Comparison of ENCODE assay signal across 17 cellular contexts in genomic region chr2:47558116-47559078, GRCh38. TPM values are rescaled to one million over a fixed set of nuclear protein-coding genes. Genes with fewer than 3 reads are reported as not detected.
DNase-seq lines count a peak whose midpoint lies in the region; ATAC-seq, FAIRE-seq and TF ChIP-seq lines count a peak whose summit lies in the region.
"Had no signal": no experiment of that assay in that cellular context is flagged by ENCODE, and none has a peak within 500 bp of the region (broad histone marks: within the 10 kb centered on the region; RNA-seq: fewer than 3 reads in every experiment).

No MANE protein-coding gene starts in this region.

- H3K9me3 ChIP-seq in neuronal stem cell (replicated peaks in 1 of 2; ENCODE audit: control insufficient read depth in 2 of 2, insufficient read depth in 1 of 2, low read depth in 1 of 2, low read length in 2 of 2), result peaks cover 4 to 12% of the 10 kb centered on the region in 2 donors
- H3K9me3 ChIP-seq: Peyer's patch had no signal

- peaks cover 3% of the 10 kb centered on the region for H3K79me1 ChIP-seq in neuronal stem cell (ENCODE audit: low read depth, low read length)

- DNase-seq in G401 (ENCODE audit: low spot score) (peak; percentile 84), NCI-H82 treated with DMSO at 0.1 percent for 48 hours (lab: John Stamatoyannopoulos, UW; ENCODE audit: unreplicated experiment) (peak; percentile 22), fibroblast of mammary gland (ENCODE audit: low read depth) (peak; percentile 35), neuronal stem cell (ENCODE audit: low spot score) (no peak), GM19238 (ENCODE audit: insufficient read length, low spot score) (no peak), GM12892 (ENCODE audit: insufficient read length) (no peak), HT-29 (ENCODE audit: low spot score) (no peak)
- DNase-seq: activated CD4-positive, alpha-beta T cell treated with anti-CD3 and anti-CD28 coated beads, Interleukin-2, amount 50 U/mL, for 1 hour; CD4-positive, CD25-positive, alpha-beta regulatory T cell; NCI-H1048; Peyer's patch had no signal

- H3K9ac ChIP-seq in neuronal stem cell (ENCODE audit: low read depth, low read length, poor library complexity), result no peak overlapping the region

- H3K4me2 ChIP-seq in neuronal stem cell (ENCODE audit: insufficient read depth, low read length, poor library complexity, severe bottlenecking), result no peak overlapping the region

- H2BK15ac ChIP-seq in neuronal stem cell (ENCODE audit: low read length), result no peak overlapping the region

- no peak overlapping the region for H2BK120ac ChIP-seq in neuronal stem cell (ENCODE audit: low read depth, low read length)

- ATAC-seq in HG03457 (IDR thresholded peaks at IDR 0.05; ENCODE audit: unreplicated experiment), result no peak

- H3K27me3 ChIP-seq in neuronal stem cell (ENCODE audit: control insufficient read depth in 3 of 3, insufficient read depth in 3 of 3, low read depth in 1 of 3, low read length in 3 of 3), result no peaks in the 10 kb centered on the region
- H3K27me3 ChIP-seq: Peyer's patch had no signal

- peaks cover 13 to 24% of the 10 kb centered on the region in 2 donors for H3K4me1 ChIP-seq in neuronal stem cell (ENCODE audit: control insufficient read depth in 2 of 2, insufficient read depth in 1 of 2, low read depth in 1 of 2, low read length in 2 of 2)
- H3K4me1 ChIP-seq: Peyer's patch had no signal

- no peak for TF ChIP-seq POLR2A in GM12892 (IDR thresholded peaks at IDR 0.05; ENCODE audit: low read depth, low read length)

- H3K18ac ChIP-seq in neuronal stem cell (ENCODE audit: low read length), result no peak overlapping the region

- H3K4me3 ChIP-seq in fibroblast of mammary gland (ENCODE audit: control insufficient read depth, low read depth, low read length), result no peak overlapping the region
- H3K4me3 ChIP-seq in neuronal stem cell (ENCODE audit: low read length in 2 of 2), result no peak overlapping the region
- H3K4me3 ChIP-seq: Peyer's patch had no signal

- no peak overlapping the region for H4K8ac ChIP-seq in neuronal stem cell (ENCODE audit: low read depth, low read length)

- H2BK5ac ChIP-seq in neuronal stem cell (ENCODE audit: low read length), result no peak overlapping the region

- no peak overlapping the region for H2BK12ac ChIP-seq in neuronal stem cell (ENCODE audit: low read length)

- no peak overlapping the region for H4K91ac ChIP-seq in neuronal stem cell (ENCODE audit: low read depth, low read length, poor library complexity)

- H3K36me3 ChIP-seq in neuronal stem cell (replicated peaks in 1 of 2; ENCODE audit: control insufficient read depth in 2 of 2, insufficient read depth in 2 of 2, low read length in 2 of 2), result peaks cover 4 to 45% of the 10 kb centered on the region in 2 donors
- H3K36me3 ChIP-seq: Peyer's patch had no signal

- H3K23ac ChIP-seq in neuronal stem cell (ENCODE audit: low read depth, low read length, poor library complexity), result no peak overlapping the region

- peak overlapping the region; percentile 30 for H2AK5ac ChIP-seq in neuronal stem cell (ENCODE audit: low read depth, low read length)

- H3K4ac ChIP-seq in neuronal stem cell (ENCODE audit: low read length), result no peak overlapping the region

- no peak for FAIRE-seq in GM12892 (lab: Jason Lieb, UNC)
- FAIRE-seq: G401.6, GM18507 had no signal

- TF ChIP-seq CTCF in fibroblast of mammary gland (conservative IDR thresholded peaks at IDR 0.05; ENCODE audit: control insufficient read depth, insufficient read depth, low read depth, low read length), result no peak

- no CpG with 5 or more reads among the region's 14 CpGs for WGBS in neuronal stem cell (ENCODE audit: extremely low coverage in 2 of 2, insufficient read length in 2 of 2, insufficient replicate concordance in 1 of 2), 2 donors

- H3K27ac ChIP-seq in neuronal stem cell (replicated peaks; ENCODE audit: low read length), result peak overlapping the region; percentile 17
- H3K27ac ChIP-seq: Peyer's patch had no signal

- H2AFZ ChIP-seq in neuronal stem cell (ENCODE audit: low read length), result no peak overlapping the region

- in situ Hi-C loops in G401 (cut with HindIII; ENCODE audit: low sequenced_read_pairs), result no loop called here

- no peak overlapping the region for H3K14ac ChIP-seq in neuronal stem cell (ENCODE audit: low read length)

RNA-seq across cellular contexts. Expression of gene KCNK12, which starts 12.4 kb away (rescaled TPM):
- total RNA-seq in G401 (2014; rRNA removed; shearing (Covaris generic)), result 0.03 TPM in 1 of 2 replicates, not detected in the other
- polyA plus RNA-seq in neuronal stem cell (2013, experiment 1 of 2), result 7.9 TPM
- polyA plus RNA-seq in neuronal stem cell (2013, experiment 2 of 2), result 7.8 TPM
- 0.13 TPM for polyA plus RNA-seq in GM12892 (2012; ENCODE audit: missing spikeins)
- total RNA-seq in HT-29 (2014; rRNA removed; shearing (Covaris generic)), result not detected in 2 replicates
- total RNA-seq: dermis microvascular lymphatic vessel endothelial cell, fibroblast of villous mesenchyme, myocyte, Peyer's patch had no signal

Comparison
In these comparisons a context has a peak if more than half of its experiments do, and no peak if none do; other contexts are left out.
1. DNase-seq: peak in G401 (single experiment), NCI-H82 treated with DMSO at 0.1 percent for 48 hours (single experiment) and fibroblast of mammary gland (single experiment); none in neuronal stem cell (single experiment), GM19238 (single experiment), GM12892 (single experiment) and HT-29 (single experiment).